ENCODE assay signal across 21 cellular contexts in genomic region chr4:145351162-145351561, GRCh38.
DNase-seq lines count a peak whose midpoint lies in the region; ATAC-seq, FAIRE-seq and TF ChIP-seq lines count a peak whose summit lies in the region.
"Had no signal": no experiment of that assay in that cellular context is flagged by ENCODE, and none has a peak within 500 bp of the region (broad histone marks: within the 10 kb centered on the region; RNA-seq: fewer than 3 reads in every experiment).

No MANE protein-coding gene starts in this region.

- no peaks in the 10 kb centered on the region for H3F3A ChIP-seq in MM.1S (ENCODE audit: insufficient read depth, low read length)

- H3K79me2 ChIP-seq in MM.1S (ENCODE audit: low read length), result no peaks in the 10 kb centered on the region

- H3K27me3 ChIP-seq in MM.1S (replicated peaks; ENCODE audit: insufficient read depth, low read length) (no peaks in the 10 kb centered on the region), bronchial epithelial cell (ENCODE audit: control insufficient read depth, insufficient read depth, low read length) (no peaks in the 10 kb centered on the region)
- H3K27me3 ChIP-seq: BE2C, MG63, Peyer's patch, SJSA1 had no signal

- TF ChIP-seq CTCF in MM.1S (IDR thresholded peaks at IDR 0.05; ENCODE audit: low read length) (no peak), bronchial epithelial cell (IDR thresholded peaks at IDR 0.05; ENCODE audit: insufficient read depth, low read length, severe bottlenecking) (no peak)

- H3K36me3 ChIP-seq in MM.1S (replicated peaks; ENCODE audit: insufficient read depth, low read length), result no peaks in the 10 kb centered on the region
- no peaks in the 10 kb centered on the region for H3K36me3 ChIP-seq in bronchial epithelial cell (ENCODE audit: control insufficient read depth, insufficient read depth, low read length)
- H3K36me3 ChIP-seq: BE2C, HAP-1, MG63, Peyer's patch, SJSA1 had no signal

- no peaks in the 10 kb centered on the region for H3K9me2 ChIP-seq in MM.1S (replicated peaks; ENCODE audit: insufficient read depth, low read length)

- H3K4me3 ChIP-seq in MM.1S (ENCODE audit: low read length) (no peak overlapping the region), bronchial epithelial cell (ENCODE audit: low read depth, low read length) (no peak overlapping the region)
- H3K4me3 ChIP-seq: A549, HAP-1, MG63, Peyer's patch, SJSA1 had no signal

- FAIRE-seq in bronchial epithelial cell (lab: Jason Lieb, UNC), result no peak
- FAIRE-seq: A549 had no signal

- H2AFZ ChIP-seq in MM.1S (ENCODE audit: low read length), result no peak overlapping the region

- H3K4me1 ChIP-seq in MM.1S (ENCODE audit: low read length), result no peaks in the 10 kb centered on the region
- H3K4me1 ChIP-seq: A549, BE2C, HAP-1, Peyer's patch, SJSA1 had no signal

- H4K20me1 ChIP-seq in MM.1S (ENCODE audit: insufficient read depth, low read length), result no peaks in the 10 kb centered on the region

- no peak overlapping the region for H3K9ac ChIP-seq in MM.1S (ENCODE audit: low read length)

- H3K9me3 ChIP-seq in MM.1S (replicated peaks; ENCODE audit: insufficient read depth, low read length), result no peaks in the 10 kb centered on the region
- H3K9me3 ChIP-seq: A549, BE2C, HAP-1, MG63, Peyer's patch, SJSA1 had no signal

- no peak overlapping the region for H3K27ac ChIP-seq in MM.1S (ENCODE audit: low read length)
- H3K27ac ChIP-seq: A549, Peyer's patch, SJSA1 had no signal

- no peak for DNase-seq in MM.1S
- peak; percentile 41 for DNase-seq in bronchial epithelial cell (ENCODE audit: low read depth)
- peak; percentile 9 for DNase-seq in fibroblast of the conjunctiva (ENCODE audit: low read depth)
- DNase-seq in stimulated activated CD4-positive, alpha-beta T cell treated with anti-CD3 and anti-CD28 coated beads, Interleukin-15, amount 100 ng/mL, for 24 hours, result no peak
- DNase-seq in activated naive CD4-positive, alpha-beta T cell (lab: John Stamatoyannopoulos, UW), result no peak
- DNase-seq in HUDEP-2 (lab: John Stamatoyannopoulos, UW; ENCODE audit: unreplicated experiment in 76 of 76), result no peak
- DNase-seq: BE2C, EL, GF-D8, Karpas-422, MG63, NCI-H1048, NCI-H1436, NCI-H1930, NCI-H2227 treated with DMSO at 0.1 percent for 48 hours, NCI-H510A, Peyer's patch had no signal

- peak; percentile 49 for ATAC-seq in GM18867 (IDR thresholded peaks at IDR 0.05; ENCODE audit: unreplicated experiment)
- ATAC-seq: A549 had no signal

- H3K4me2 ChIP-seq in MM.1S (ENCODE audit: low read depth, low read length), result peak overlapping the region; percentile 2; the same call in 1 of the 2 replicates
- H3K4me2 ChIP-seq: A549 had no signal

Comparison
In these comparisons a context has a peak if more than half of its experiments do, and no peak if none do; other contexts are left out.
1. DNase-seq: peak in bronchial epithelial cell (single experiment) and fibroblast of the conjunctiva (single experiment); none in MM.1S (single experiment), stimulated activated CD4-positive, alpha-beta T cell treated with anti-CD3 and anti-CD28 coated beads, Interleukin-15, amount 100 ng/mL, for 24 hours (single experiment), activated naive CD4-positive, alpha-beta T cell (0 of 4) and HUDEP-2 (0 of 76).